3 cellular contexts compared by ENCODE assay signal in the genomic region with DNA sequence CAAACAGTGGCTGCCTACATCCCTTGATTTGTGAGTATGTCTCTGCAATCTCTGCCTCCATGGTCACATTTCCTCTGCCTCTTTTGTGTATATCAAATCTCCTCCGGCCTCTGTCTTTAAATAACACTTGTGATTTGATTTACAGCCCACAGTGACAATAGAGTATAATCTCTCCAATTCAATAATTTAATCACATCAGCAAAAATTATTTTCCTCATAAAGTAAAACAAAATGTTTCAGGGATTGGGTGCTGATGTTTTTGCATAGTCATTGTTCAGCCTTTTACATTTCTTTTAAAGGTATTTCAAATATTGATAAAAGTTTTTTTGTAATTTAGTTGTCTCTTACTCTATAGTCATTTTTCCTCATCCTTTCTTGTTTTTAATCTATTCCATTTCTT.
TF ChIP-seq lines count a peak whose summit lies in the region.

No MANE protein-coding gene starts in this region.

TF ChIP-seq in A549, 52 proteins besides CTCF, POLR2A, EP300 and RAD21:
- TF ChIP-seq ZFP36 (IDR thresholded peaks at IDR 0.05; ENCODE audit: borderline replicate concordance, partially characterized antibody) (no peak), MAFK (IDR thresholded peaks at IDR 0.05; ENCODE audit: partially characterized antibody) (peak; percentile 79), CBX2 (IDR thresholded peaks at IDR 0.05; ENCODE audit: borderline replicate concordance, low read depth) (no peak)

TF ChIP-seq in IMR-90, 13 proteins besides CTCF, POLR2A, EP300 and RAD21:
- TF ChIP-seq NFE2L2 (IDR thresholded peaks at IDR 0.05; ENCODE audit: low read depth, low read length) (peak; percentile 44; the same call in 1 of the 2 replicates), BHLHE40 (IDR thresholded peaks at IDR 0.05; ENCODE audit: low read depth, low read length) (no peak), MAFK (IDR thresholded peaks at IDR 0.05; ENCODE audit: low read depth, low read length) (peak; percentile 38; the same call in 1 of the 2 replicates), CHD1 (IDR thresholded peaks at IDR 0.05; ENCODE audit: low read depth, low read length) (no peak)
TF ChIP-seq in IMR-90: peak in this region for 2.

TF ChIP-seq in endothelial cell of umbilical vein, 7 proteins besides CTCF, POLR2A, EP300 and RAD21:
- TF ChIP-seq POLR2AphosphoS5 (IDR thresholded peaks at IDR 0.05; ENCODE audit: insufficient read depth, low read depth, low read length) = no peak
- TF ChIP-seq FOS (IDR thresholded peaks at IDR 0.05; ENCODE audit: borderline replicate concordance, insufficient read depth, low read length) = no peak
- TF ChIP-seq JUN (IDR thresholded peaks at IDR 0.05; ENCODE audit: borderline replicate concordance, insufficient read depth, insufficient read length, low read depth) = no peak
- TF ChIP-seq MAX (IDR thresholded peaks at IDR 0.05; ENCODE audit: insufficient read depth, insufficient read length) = no peak
- no peak for TF ChIP-seq GATA2 (IDR thresholded peaks at IDR 0.05; ENCODE audit: insufficient read depth, insufficient read length, low read depth, low read length)
- no peak for TF ChIP-seq MYC (IDR thresholded peaks at IDR 0.05; ENCODE audit: low read depth, low read length)
- no peak for TF ChIP-seq EZH2 (IDR thresholded peaks at IDR 0.05; ENCODE audit: borderline replicate concordance, low read depth, low read length, severe bottlenecking)
